Comparison of ENCODE assay signal across 8 cellular contexts in genomic region chr10:71773221-71773971, GRCh38. TPM values are rescaled to one million over a fixed set of nuclear protein-coding genes. Genes with fewer than 3 reads are reported as not detected.
DNase-seq lines count a peak whose midpoint lies in the region; ATAC-seq and TF ChIP-seq lines count a peak whose summit lies in the region.

Gene VSIR (minus strand): TSS chr10:71773520. CDS start chr10:71773439, 81 bp downstream.

- H3K36me3 Mint-ChIP-seq in T-cell: peaks cover 11% of the 10 kb centered on the region

- H3K4me1 Mint-ChIP-seq in T-cell: peaks cover 67 to 76% (median 71%) of the 10 kb centered on the region in 3 donors

- peak within 1 kb of the TSS; percentile 90 to 97 (median 93) for H3K4me3 Mint-ChIP-seq in T-cell

- DNase-seq in DMS153 (lab: John Stamatoyannopoulos, UW) (peak; percentile 32), T-cell (peak; percentile 79 to 99 (median 92)), adrenal gland (peak; percentile 82 to 90 (median 87)), heart right ventricle (peak; percentile 90 to 94), prostate gland (ENCODE audit: low spot score) (peak; percentile 79), ureter (ENCODE audit: low spot score) (peak; percentile 91)

- CTCF ChIA-PET in T-cell (lab: Charles Lee): interaction anchor here (0.7 to 2.0 kb wide), 14 partner anchors 9 to 79 kb away, joined by 3 to 10 read pairs (median 4); partner anchors contain the start of gene C10orf105 (in 1 of the 2)

- peak within 1 kb of the TSS in 3 of 4 donors; percentile 4 to 74 (median 6) for H3K4me3 ChIP-seq in adrenal gland
- peak within 1 kb of the TSS; percentile 64 to 96 (median 92) for H3K4me3 ChIP-seq in heart right ventricle
- H3K4me3 ChIP-seq in prostate gland: peak within 1 kb of the TSS; percentile 55 to 56

- peak; percentile 57 for ATAC-seq in GM21576 (IDR thresholded peaks at IDR 0.05; ENCODE audit: unreplicated experiment)
- peak; percentile 85 to 92 (median 88) for ATAC-seq in T-cell (replicated peaks in 1 of 4)
- peak; percentile 75 to 92 (median 85) for ATAC-seq in heart right ventricle

- intact Hi-C loops in adrenal gland (cut with DNase I) (loop anchor here in 1 of 2 donors (5.0 kb wide), 1 partner anchor 41 kb away; no protein-coding TSS in a partner anchor), heart right ventricle (cut with DNase I) (loop anchor here in 8 of 10 donors (2.0 to 10.0 kb wide), 5 partner anchors 44 to 61 kb away; partner anchors contain the start of gene C10orf105 (in 1 of the 8)), prostate gland (cut with DNase I) (loop anchor here (5.0 kb wide), 1 partner anchor 61 kb away; no protein-coding TSS in a partner anchor)

- H3K4me1 ChIP-seq in adrenal gland (replicated peaks in 1 of 2) (peaks cover 18 to 59% of the 10 kb centered on the region in 2 donors), heart right ventricle (peaks cover 28 to 91% (median 65%) of the 10 kb centered on the region in 9 donors), prostate gland (replicated peaks) (no peaks in the 10 kb centered on the region)

- POLR2A ChIA-PET in T-cell (lab: Charles Lee): interaction anchor here (0.5 to 1.4 kb wide), 4 partner anchors 16 to 687 kb away, joined by 3 to 7 read pairs (median 4); no protein-coding TSS in a partner anchor

- H3K27ac ChIP-seq in KOPT-K1 (ENCODE audit: low read depth, low read length, poor library complexity, severe bottlenecking) (peak within 1 kb of the TSS; percentile 95), adrenal gland (peak within 1 kb of the TSS in 4 of 5 donors; percentile 34 to 90 (median 72)), heart right ventricle (peak within 1 kb of the TSS; percentile 77 to 99 (median 98)), prostate gland (peak within 1 kb of the TSS; percentile 86)

- H3K9me3 ChIP-seq in KOPT-K1 (ENCODE audit: insufficient read depth, low read length, poor library complexity, severe bottlenecking): no peaks in the 10 kb centered on the region
- H3K9me3 ChIP-seq in adrenal gland (replicated peaks in 1 of 3): no peaks in the 10 kb centered on the region
- H3K9me3 ChIP-seq in heart right ventricle: no peaks in the 10 kb centered on the region
- H3K9me3 ChIP-seq in prostate gland: no peaks in the 10 kb centered on the region

- no peaks in the 10 kb centered on the region for H3K9me3 Mint-ChIP-seq in T-cell

- TF ChIP-seq CTCF in adrenal gland (IDR thresholded peaks at IDR 0.05) (peak in 5 of 6 experiments; percentile 35 to 89 (median 84)), heart right ventricle (IDR thresholded peaks at IDR 0.05) (peak; percentile 83 to 99 (median 96)), prostate gland (IDR thresholded peaks at IDR 0.05) (peak; percentile 70 to 96 (median 85))

- TF ChIP-seq POLR2A in adrenal gland (IDR thresholded peaks at IDR 0.05) (peak; percentile 86 to 93), prostate gland (IDR thresholded peaks at IDR 0.05) (peak; percentile 96)

- H3K27me3 Mint-ChIP-seq in T-cell: no peaks in the 10 kb centered on the region

- WGBS in adrenal gland, 4 donors: 1 to 42% (median 3%) methylated on average over 3 to 55 of the region's 55 CpGs
- WGBS in heart right ventricle, 2 donors: 1% methylated on average over 52 to 55 of the region's 55 CpGs
- under 1% methylated on average over 53 of the region's 55 CpGs for WGBS in prostate gland

- no peaks in the 10 kb centered on the region for H3K27me3 ChIP-seq in adrenal gland
- no peaks in the 10 kb centered on the region for H3K27me3 ChIP-seq in heart right ventricle
- H3K27me3 ChIP-seq in prostate gland (replicated peaks; ENCODE audit: insufficient read depth): no peaks in the 10 kb centered on the region

- H3K36me3 ChIP-seq in KOPT-K1 (ENCODE audit: insufficient read depth, low read length) (no peaks in the 10 kb centered on the region), adrenal gland (replicated peaks in 1 of 2) (no peaks in the 10 kb centered on the region), heart right ventricle (peaks cover 0 to 8% (median 0%) of the 10 kb centered on the region in 9 donors), prostate gland (no peaks in the 10 kb centered on the region)

- H3K27ac Mint-ChIP-seq in T-cell: peak within 1 kb of the TSS; percentile 97 to 98

RNA-seq across cellular contexts. Expression of gene VSIR, which starts in this region (rescaled TPM):
- 100 to 1,000 TPM in 2 of 5 donors, 10 to 100 TPM in 3; 81.4 to 134 (median 98.3) TPM for total RNA-seq in T-cell
- total RNA-seq in adrenal gland: 10 to 100 TPM; 14.1 to 71.7 (median 41.5) TPM
- 10 to 100 TPM; 10.8 to 17.1 (median 15.3) TPM for polyA plus RNA-seq in adrenal gland
- total RNA-seq in heart right ventricle: 100 to 1,000 TPM in 1 of 10 donors, 10 to 100 TPM in 9; 36.6 to 112 (median 69.0) TPM
- 100 to 1,000 TPM in 1 of 2 donors, 10 to 100 TPM in 1; 47.0 to 102 TPM for polyA plus RNA-seq in heart right ventricle
- total RNA-seq in prostate gland: 10 to 100 TPM; 23.1 to 40.2 TPM
- total RNA-seq in ureter: 65.6 TPM

Comparison
In these comparisons a context has a peak if more than half of its experiments do, and no peak if none do; other contexts are left out.
1. Peak in every context shown above with its lines: DNase-seq, ATAC-seq, H3K4me3 ChIP-seq and H3K27ac ChIP-seq.
2. DNase-seq: peak in every context shown above with its lines; median percentile 92 in T-cell; 92 in heart right ventricle; 91 in ureter; 87 in adrenal gland; 79 in prostate gland; 32 in DMS153.
3. H3K4me3 ChIP-seq: peak in every context shown above with its lines; median percentile 92 in heart right ventricle; 56 in prostate gland; 6 in adrenal gland.